In the genomic region with DNA sequence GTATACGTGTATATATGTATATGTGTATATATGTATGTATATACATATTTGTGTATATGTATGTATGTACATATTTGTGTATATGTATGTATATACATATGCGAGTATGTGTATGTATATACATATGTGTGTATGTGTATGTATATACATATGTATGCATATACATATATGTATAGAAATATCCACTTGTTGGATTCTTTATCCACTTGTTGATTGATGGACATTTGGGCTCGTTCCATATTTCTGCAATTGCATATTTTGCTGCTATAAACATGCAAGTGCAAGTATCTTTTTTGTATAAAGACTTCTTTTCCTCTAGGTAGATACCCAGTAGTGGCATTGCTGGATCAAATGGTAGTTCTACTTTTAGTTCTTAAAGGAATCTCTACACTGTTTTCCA, we compare ENCODE assay signal across 25 cellular contexts. TPM values are rescaled to one million over a fixed set of nuclear protein-coding genes. Genes with fewer than 3 reads are reported as not detected.
A peak's percentile ranks its signal among the peaks of the same experiment; 100 is the strongest.
DNase-seq lines count a peak whose midpoint lies in the region; ATAC-seq, FAIRE-seq and TF ChIP-seq lines count a peak whose summit lies in the region.
"Had no signal": no experiment of that assay in that cellular context is flagged by ENCODE, and none has a peak within 500 bp of the region (broad histone marks: within the 10 kb centered on the region; RNA-seq: fewer than 3 reads in every experiment).

No MANE protein-coding gene starts in this region.

- TF ChIP-seq POLR2A in breast epithelium (IDR thresholded peaks at IDR 0.05): no peak

- no peaks in the 10 kb centered on the region for H3K4me1 ChIP-seq in pancreas
- no peaks in the 10 kb centered on the region for H3K4me1 ChIP-seq in breast epithelium
- H3K4me1 ChIP-seq: BE2C, BLaER1 had no signal

- ATAC-seq in pancreas: no peak
- ATAC-seq: GM12878 had no signal

- intact Hi-C loops in pancreas (cut with DNase I): no loop called here
- intact Hi-C loops in breast epithelium (cut with DNase I; ENCODE audit: low total_unique reads): no loop called here

- H3K36me3 ChIP-seq in pancreas (no peaks in the 10 kb centered on the region), breast epithelium (no peaks in the 10 kb centered on the region)
- H3K36me3 ChIP-seq: BE2C, BLaER1 had no signal

- H3K27me3 ChIP-seq in pancreas (peaks cover 0 to 4% (median 0%) of the 10 kb centered on the region in 4 donors), breast epithelium (peaks cover 0 to 27% of the 10 kb centered on the region in 2 donors)
- H3K27me3 ChIP-seq: BE2C had no signal

- WGBS in pancreas, 2 donors: 69 to 71% methylated on average over 3 of the region's 3 CpGs

- H3K9me3 ChIP-seq in pancreas: no peaks in the 10 kb centered on the region
- no peaks in the 10 kb centered on the region for H3K9me3 ChIP-seq in breast epithelium
- H3K9me3 ChIP-seq: BE2C had no signal

- no peak overlapping the region for H3K4me3 ChIP-seq in pancreas
- H3K4me3 ChIP-seq in breast epithelium: no peak overlapping the region
- H3K4me3 ChIP-seq in foreskin fibroblast (ENCODE audit: low read depth in 1 of 2, low read length in 2 of 2): no peak overlapping the region
- H3K4me3 ChIP-seq: BLaER1, GM12878 had no signal

- peak; percentile 85 for FAIRE-seq in A204.1 (lab: Jason Lieb, UNC)
- FAIRE-seq in endometrium (lab: Jason Lieb, UNC): peak; percentile 15
- peak; percentile 84 for FAIRE-seq in pancreas (lab: Jason Lieb, UNC)
- FAIRE-seq: GM12878, GM12892, GM18507 had no signal

- no peak for TF ChIP-seq CTCF in pancreas (IDR thresholded peaks at IDR 0.05)
- no peak for TF ChIP-seq CTCF in breast epithelium (IDR thresholded peaks at IDR 0.05)
- no peak for TF ChIP-seq CTCF in foreskin fibroblast (IDR thresholded peaks at IDR 0.05; ENCODE audit: low read depth, low read length)

- DNase-seq in pancreas (no peak), breast epithelium (ENCODE audit: low spot score in 2 of 2) (no peak), foreskin fibroblast (no peak)
- DNase-seq: ACHN; BE2C; C1 segment of cervical spinal cord; CD4-positive, alpha-beta memory T cell; CD4-positive, CD25-positive, alpha-beta regulatory T cell; CD8-positive, alpha-beta memory T cell; COR-L47; DMS 273 treated with DMSO at 0.1 percent for 48 hours; DMS153; DMS53; DMS79; DND-41; EL; GDM1 had no signal

- no peak overlapping the region for H3K27ac ChIP-seq in pancreas
- H3K27ac ChIP-seq in breast epithelium: no peak overlapping the region
- H3K27ac ChIP-seq: 22Rv1, BLaER1 had no signal

RNA-seq across cellular contexts. Expression of a gene that starts 25.5 kb away (rescaled TPM):
- total RNA-seq in pancreas: 1 to 10 TPM in 3 of 6 donors, under 1 TPM in 3; 0.91 to 3.9 (median 1.0) TPM
- polyA plus RNA-seq in pancreas: under 1 TPM; 0.59 to 0.68 TPM
- 1 to 10 TPM; 5.4 to 9.2 (median 5.8) TPM for total RNA-seq in breast epithelium
- total RNA-seq: A172 had no signal
